Comparison of ENCODE assay signal across 28 cellular contexts in genomic region chr1:26957306-26957705, GRCh38. TPM values are rescaled to one million over a fixed set of nuclear protein-coding genes. Genes with fewer than 3 reads are reported as not detected.
DNase-seq lines count a peak whose midpoint lies in the region; ATAC-seq and TF ChIP-seq lines count a peak whose summit lies in the region.
"Had no signal": no experiment of that assay in that cellular context is flagged by ENCODE, and none has a peak within 500 bp of the region (broad histone marks: within the 10 kb centered on the region; RNA-seq: fewer than 3 reads in every experiment).

No MANE protein-coding gene starts in this region.

- peaks cover 28% of the 10 kb centered on the region for H3K4me1 ChIP-seq in mammary epithelial cell (ENCODE audit: insufficient read depth, low read length)
- H3K4me1 ChIP-seq in Caco-2 = 0 out of 2 replicates have a peak, but pooled peaks cover 2% of the 10 kb centered on the region
- H3K4me1 ChIP-seq in trophoblast cell (ENCODE audit: control insufficient read depth in 1 of 2, insufficient read depth in 2 of 2, low read length in 2 of 2) = peaks cover 0 to 8% of the 10 kb centered on the region in 2 experiments
- H3K4me1 ChIP-seq in psoas muscle = no peaks in the 10 kb centered on the region
- H3K4me1 ChIP-seq: BE2C had no signal

- 100% methylated on average over 3 of the region's 3 CpGs for WGBS in mammary epithelial cell (ENCODE audit: low coverage, missing lambda C conversion rate)
- WGBS in trophoblast cell (ENCODE audit: extremely low coverage, insufficient coverage, insufficient read length) = no CpG with 5 or more reads among the region's 3 CpGs
- 67 to 73% (median 71%) methylated on average over 3 of the region's 3 CpGs for WGBS in psoas muscle, 3 donors

- H3K79me1 ChIP-seq in trophoblast cell (ENCODE audit: low read length) = peaks cover 7% of the 10 kb centered on the region

- H4K12ac ChIP-seq in trophoblast cell (ENCODE audit: low read depth, low read length) = no peak overlapping the region

- H3K14ac ChIP-seq in trophoblast cell (ENCODE audit: low read length) = no peak overlapping the region

- ATAC-seq in psoas muscle = no peak
- ATAC-seq: CD8-positive, alpha-beta T cell; GM12878 had no signal

- H3K4me2 ChIP-seq in mammary epithelial cell (ENCODE audit: insufficient read depth, low read depth, low read length) (no peak overlapping the region), trophoblast cell (ENCODE audit: low read length) (no peak overlapping the region)
- H3K4me2 ChIP-seq: BLaER1 had no signal

- peaks cover 2% of the 10 kb centered on the region for H3K36me3 ChIP-seq in mammary epithelial cell (ENCODE audit: insufficient read depth, low read length)
- peaks cover under 1% of the 10 kb centered on the region; the same call in 1 of the 2 replicates for H3K36me3 ChIP-seq in Caco-2 (ENCODE audit: control insufficient read depth, insufficient read depth, low read length)
- H3K36me3 ChIP-seq in trophoblast cell (ENCODE audit: control insufficient read depth in 1 of 2, insufficient read depth in 2 of 2, low read length in 2 of 2) = peaks cover 2 to 5% of the 10 kb centered on the region in 2 experiments
- H3K36me3 ChIP-seq in psoas muscle (ENCODE audit: insufficient read depth in 1 of 2, low read depth in 1 of 2) = no peaks in the 10 kb centered on the region
- H3K36me3 ChIP-seq: BE2C, BLaER1 had no signal

- H3K4me1 Mint-ChIP-seq in MCF 10A (ENCODE audit: insufficient read depth, unreplicated experiment) (peaks cover 19% of the 10 kb centered on the region), Caco-2 (ENCODE audit: low read depth, unreplicated experiment) (no peaks in the 10 kb centered on the region), glutamatergic neuron (ENCODE audit: low read depth, unreplicated experiment) (peaks cover 6% of the 10 kb centered on the region)
- H3K4me1 Mint-ChIP-seq in activated T-cell treated with anti-CD3 and anti-CD28 coated beads, Interleukin-2, amount 50 U/mL, for 24 hours (ENCODE audit: low read depth) = peaks cover 8% of the 10 kb centered on the region

- TF ChIP-seq CTCF in mammary epithelial cell (conservative IDR thresholded peaks at IDR 0.05 in 1 of 2, IDR thresholded peaks at IDR 0.05 in 1 of 2; ENCODE audit: extremely low read depth in 1 of 2, insufficient read depth in 1 of 2, low read depth in 1 of 2, low read length in 2 of 2) = no peak
- TF ChIP-seq CTCF in MCF 10A (IDR thresholded peaks at IDR 0.05; ENCODE audit: unreplicated experiment) = no peak
- no peak for TF ChIP-seq CTCF in Caco-2 (IDR thresholded peaks at IDR 0.05; ENCODE audit: insufficient read depth in 1 of 2, low read depth in 1 of 2, low read length in 1 of 2, severe bottlenecking in 1 of 2, unreplicated experiment in 1 of 2)
- TF ChIP-seq CTCF in glutamatergic neuron (IDR thresholded peaks at IDR 0.05; ENCODE audit: partially characterized antibody, unreplicated experiment) = no peak
- TF ChIP-seq CTCF in psoas muscle (IDR thresholded peaks at IDR 0.05) = no peak

- H3K27ac ChIP-seq in mammary epithelial cell (ENCODE audit: insufficient read depth, low read depth, low read length) (no peak overlapping the region), trophoblast cell (ENCODE audit: low read depth, low read length) (no peak overlapping the region), psoas muscle (no peak overlapping the region)
- H3K27ac ChIP-seq: BLaER1 had no signal

- H2AFZ ChIP-seq in mammary epithelial cell (ENCODE audit: low read depth, low read length) (no peak overlapping the region), trophoblast cell (ENCODE audit: insufficient read depth, low read length, poor library complexity) (no peak overlapping the region)

- no peak overlapping the region for H3K23ac ChIP-seq in trophoblast cell (ENCODE audit: low read length)

- no peak overlapping the region for H3K4me3 Mint-ChIP-seq in MCF 10A (ENCODE audit: unreplicated experiment)
- H3K4me3 Mint-ChIP-seq in Caco-2 (ENCODE audit: unreplicated experiment) = no peak overlapping the region
- peak overlapping the region; percentile 12 for H3K4me3 Mint-ChIP-seq in glutamatergic neuron (ENCODE audit: unreplicated experiment)
- H3K4me3 Mint-ChIP-seq in activated T-cell treated with anti-CD3 and anti-CD28 coated beads, Interleukin-2, amount 50 U/mL, for 24 hours = no peak overlapping the region
- H3K4me3 Mint-ChIP-seq: CD8-positive, alpha-beta T cell had no signal

- no peak overlapping the region for H3K18ac ChIP-seq in trophoblast cell (ENCODE audit: low read length)

- no peak overlapping the region for H2AK5ac ChIP-seq in trophoblast cell (ENCODE audit: low read length)

- H3K27me3 Mint-ChIP-seq in MCF 10A (ENCODE audit: insufficient read depth, unreplicated experiment) (no peaks in the 10 kb centered on the region), Caco-2 (ENCODE audit: insufficient read depth, unreplicated experiment) (no peaks in the 10 kb centered on the region), glutamatergic neuron (ENCODE audit: unreplicated experiment) (peaks cover 15% of the 10 kb centered on the region)
- peaks cover 26% of the 10 kb centered on the region for H3K27me3 Mint-ChIP-seq in activated T-cell treated with anti-CD3 and anti-CD28 coated beads, Interleukin-2, amount 50 U/mL, for 24 hours

- H3K4me3 ChIP-seq in mammary epithelial cell (replicated peaks in 1 of 3; ENCODE audit: insufficient read depth in 1 of 3, low read depth in 2 of 3, low read length in 3 of 3) = no peak overlapping the region
- H3K4me3 ChIP-seq in Caco-2 (ENCODE audit: low read depth, low read length) = no peak overlapping the region
- H3K4me3 ChIP-seq in trophoblast cell (ENCODE audit: low read depth, low read length) = no peak overlapping the region
- H3K4me3 ChIP-seq in psoas muscle = no peak overlapping the region
- H3K4me3 ChIP-seq: BLaER1, GM12878 had no signal

- DNase-seq in mammary epithelial cell (no peak), MCF 10A (ENCODE audit: unreplicated experiment) (no peak), Caco-2 (no peak), glutamatergic neuron (no peak), trophoblast cell (peak; percentile 66 to 91), NCI-H1048 (lab: John Stamatoyannopoulos, UW) (no peak), psoas muscle (no peak)
- DNase-seq in activated T-cell treated with anti-CD3 and anti-CD28 coated beads, Interleukin-2, amount 50 U/mL, for 24 hours = no peak
- DNase-seq: 8988T; ACHN; BE2C; C1 segment of cervical spinal cord; CD4-positive, CD25-positive, alpha-beta regulatory T cell; CD8-positive, alpha-beta T cell; DMS 273 treated with DMSO at 0.1 percent for 48 hours; DMS153; DMS53; DMS79; DND-41; EL; GDM1 had no signal

- intact Hi-C loops in mammary epithelial cell (cut with micrococcal nuclease) (no loop called here), MCF 10A (cut with micrococcal nuclease) (no loop called here), Caco-2 (cut with micrococcal nuclease; ENCODE audit: unreplicated experiment) (no loop called here), psoas muscle (cut with DNase I) (no loop called here)

- H3K9me3 ChIP-seq in mammary epithelial cell (replicated peaks; ENCODE audit: insufficient read depth, low read length) = no peaks in the 10 kb centered on the region
- no peaks in the 10 kb centered on the region for H3K9me3 ChIP-seq in Caco-2
- H3K9me3 ChIP-seq in trophoblast cell (ENCODE audit: insufficient read depth, low read depth, low read length) = peaks cover 1% of the 10 kb centered on the region
- no peaks in the 10 kb centered on the region for H3K9me3 ChIP-seq in psoas muscle
- H3K9me3 ChIP-seq: BE2C had no signal

- peaks cover 26% of the 10 kb centered on the region for H3K36me3 Mint-ChIP-seq in MCF 10A (ENCODE audit: insufficient read depth, unreplicated experiment)
- peaks cover 16% of the 10 kb centered on the region for H3K36me3 Mint-ChIP-seq in Caco-2 (ENCODE audit: insufficient read depth, unreplicated experiment)
- H3K36me3 Mint-ChIP-seq in glutamatergic neuron (ENCODE audit: unreplicated experiment) = no peaks in the 10 kb centered on the region
- peaks cover 2% of the 10 kb centered on the region for H3K36me3 Mint-ChIP-seq in activated T-cell treated with anti-CD3 and anti-CD28 coated beads, Interleukin-2, amount 50 U/mL, for 24 hours (ENCODE audit: low read depth)

- no peaks in the 10 kb centered on the region for H4K20me1 ChIP-seq in mammary epithelial cell (ENCODE audit: insufficient read depth, low read length)

- POLR2A ChIA-PET in MCF 10A (lab: Yijun Ruan, JAX) = interaction anchor here (1.0 to 1.2 kb wide), 2 partner anchors 10 to 34 kb away, joined by 3 read pairs; no protein-coding TSS in a partner anchor
- POLR2A ChIA-PET in Caco-2 (lab: Charles Lee) = interaction anchor here (0.7 kb wide), 1 partner anchor 51 kb away, joined by 6 read pairs; no protein-coding TSS in a partner anchor

- H2BK5ac ChIP-seq in trophoblast cell (ENCODE audit: low read depth, low read length, poor library complexity) = no peak overlapping the region

- H3K79me2 ChIP-seq in mammary epithelial cell (ENCODE audit: insufficient read depth, low read length) = peaks cover 71% of the 10 kb centered on the region
- H3K79me2 ChIP-seq in trophoblast cell (ENCODE audit: control insufficient read depth, insufficient read depth, low read length, poor library complexity) = peaks cover 7% of the 10 kb centered on the region

- in situ Hi-C loops in mammary epithelial cell (cut with MboI; ENCODE audit: low sequenced_read_pairs in 2 of 2) = no loop called here

- no peak overlapping the region for H3K4ac ChIP-seq in trophoblast cell (ENCODE audit: low read depth, low read length)

- no peak overlapping the region for H4K91ac ChIP-seq in trophoblast cell (ENCODE audit: low read depth, low read length)

- H3K27ac Mint-ChIP-seq in MCF 10A (ENCODE audit: low read depth, unreplicated experiment) (no peak overlapping the region), Caco-2 (ENCODE audit: unreplicated experiment) (no peak overlapping the region), glutamatergic neuron (ENCODE audit: unreplicated experiment) (no peak overlapping the region)
- no peak overlapping the region for H3K27ac Mint-ChIP-seq in activated T-cell treated with anti-CD3 and anti-CD28 coated beads, Interleukin-2, amount 50 U/mL, for 24 hours
- H3K27ac Mint-ChIP-seq: CD14-positive monocyte; CD4-positive, CD25-positive, alpha-beta regulatory T cell; CD8-positive, alpha-beta T cell had no signal

- CTCF ChIA-PET in mammary epithelial cell (lab: Charles Lee; ENCODE audit: low non-redundant PET) = interaction anchor here (0.6 kb wide), 1 partner anchor 521 kb away, joined by 34 read pairs; no protein-coding TSS in a partner anchor
- CTCF ChIA-PET in MCF 10A (lab: Yijun Ruan, JAX) = interaction anchor here (0.7 kb wide), 2 partner anchors 12 to 619 kb away, joined by 3 read pairs; no protein-coding TSS in a partner anchor
- CTCF ChIA-PET in Caco-2 (lab: Charles Lee) = no interaction called here

- H2BK12ac ChIP-seq in trophoblast cell (ENCODE audit: low read length) = no peak overlapping the region

- H4K8ac ChIP-seq in trophoblast cell (ENCODE audit: low read depth, low read length) = no peak overlapping the region

- H2BK120ac ChIP-seq in trophoblast cell (ENCODE audit: insufficient read depth, low read length, poor library complexity) = no peak overlapping the region

- dilution Hi-C loops in mammary epithelial cell (cut with HindIII; ENCODE audit: low sequenced_read_pairs) = no loop called here

- no peaks in the 10 kb centered on the region for H3K9me3 Mint-ChIP-seq in MCF 10A (ENCODE audit: unreplicated experiment)
- H3K9me3 Mint-ChIP-seq in Caco-2 (ENCODE audit: unreplicated experiment) = no peaks in the 10 kb centered on the region
- H3K9me3 Mint-ChIP-seq in glutamatergic neuron (ENCODE audit: unreplicated experiment) = no peaks in the 10 kb centered on the region
- H3K9me3 Mint-ChIP-seq in activated T-cell treated with anti-CD3 and anti-CD28 coated beads, Interleukin-2, amount 50 U/mL, for 24 hours = no peaks in the 10 kb centered on the region

- no peak overlapping the region for H3K9ac ChIP-seq in mammary epithelial cell (ENCODE audit: insufficient read depth, low read length)
- H3K9ac ChIP-seq in trophoblast cell (ENCODE audit: low read length) = no peak overlapping the region
- H3K9ac ChIP-seq: BLaER1 had no signal

- BruUV-seq in mammary epithelial cell (replicated peaks; lab: Mats Ljungman, UMichigan) (TSS peak; percentile 15), MCF 10A (replicated peaks; lab: Mats Ljungman, UMichigan) (no TSS peak), Caco-2 (replicated peaks; lab: Mats Ljungman, UMichigan) (TSS peak; percentile 10)

- H3K27me3 ChIP-seq in mammary epithelial cell (ENCODE audit: insufficient read depth, low read length) (no peaks in the 10 kb centered on the region), Caco-2 (replicated peaks; ENCODE audit: control insufficient read depth, insufficient read depth, low read length) (no peaks in the 10 kb centered on the region), trophoblast cell (ENCODE audit: insufficient read depth, low read length) (no peaks in the 10 kb centered on the region), psoas muscle (ENCODE audit: insufficient read depth in 3 of 3, low read length in 2 of 3) (peaks cover 0 to 61% (median 22%) of the 10 kb centered on the region in 3 donors)

RNA-seq across cellular contexts. Expression of gene KDF1, which starts 3.0 kb away (rescaled TPM):
- total RNA-seq in mammary epithelial cell = 10 to 100 TPM; 15.2 to 24.7 TPM
- 26.4 TPM for polyA plus RNA-seq in mammary epithelial cell
- 25.0 TPM for polyA minus RNA-seq in mammary epithelial cell
- total RNA-seq in MCF 10A (2022) = 5.1 and 8.8 TPM in 2 replicates
- 13.5 and 14.1 TPM in 2 replicates for total RNA-seq in Caco-2 (2022)
- total RNA-seq in glutamatergic neuron (ENCODE audit: unreplicated experiment) = 1.2 TPM
- polyA plus RNA-seq in trophoblast cell (2013) = 10.6 and 10.8 TPM in 2 replicates
- total RNA-seq in psoas muscle = not detected
- polyA plus RNA-seq in psoas muscle = under 1 TPM in 1 of 3 donors, not detected in 2; 0.01 TPM
- total RNA-seq: A673, G401, GM12878 had no signal
- polyA plus RNA-seq: AG04450, CD14-positive monocyte had no signal

RNA-seq across cellular contexts. Expression of gene NUDC, which starts 35.8 kb away (rescaled TPM):
- total RNA-seq in mammary epithelial cell (10 to 100 TPM; 22.7 to 96.8 TPM), MCF 10A (2022) (96.8 and 106 TPM in 2 replicates), Caco-2 (2022) (81.3 and 87.2 TPM in 2 replicates), glutamatergic neuron (ENCODE audit: unreplicated experiment) (53.2 TPM), psoas muscle (10 to 100 TPM; 55.7 to 65.5 (median 62.3) TPM)
- polyA plus RNA-seq in mammary epithelial cell (61.7 TPM), psoas muscle (100 to 1,000 TPM in 1 of 3 donors, 10 to 100 TPM in 2; 77.7 to 105 (median 89.7) TPM)
- 90.6 TPM for polyA minus RNA-seq in mammary epithelial cell
- 61.4 and 64.4 TPM in 2 replicates for polyA plus RNA-seq in trophoblast cell (2013)

RNA-seq across cellular contexts. Expression of gene TRNP1, which starts 36.2 kb away (rescaled TPM):
- total RNA-seq in mammary epithelial cell = 100 to 1,000 TPM in 1 of 2 donors, 10 to 100 TPM in 1; 99.0 to 142 TPM
- polyA plus RNA-seq in mammary epithelial cell = 196 TPM
- 75.9 TPM for polyA minus RNA-seq in mammary epithelial cell
- total RNA-seq in MCF 10A (2022) = 56.3 and 59.2 TPM in 2 replicates
- 23.3 and 23.6 TPM in 2 replicates for total RNA-seq in Caco-2 (2022)
- 13.9 TPM for total RNA-seq in glutamatergic neuron (ENCODE audit: unreplicated experiment)
- polyA plus RNA-seq in trophoblast cell (2013) = 1.8 and 2.3 TPM in 2 replicates
- total RNA-seq in psoas muscle = 1 to 10 TPM in 3 of 4 donors, under 1 TPM in 1; 0.84 to 3.8 (median 1.4) TPM
- 1 to 10 TPM; 1.1 to 1.6 (median 1.6) TPM for polyA plus RNA-seq in psoas muscle
- total RNA-seq: CD4-positive, CD25-positive, alpha-beta regulatory T cell; CD8-positive, alpha-beta T cell had no signal
- polyA plus RNA-seq: CD4-positive, CD25-positive, alpha-beta regulatory T cell; GM12878 had no signal

RNA-seq across cellular contexts. Expression of gene NR0B2, which starts 43.5 kb away (rescaled TPM):
- total RNA-seq in mammary epithelial cell = not detected
- polyA plus RNA-seq in mammary epithelial cell = not detected
- not detected for polyA minus RNA-seq in mammary epithelial cell
- not detected in 2 replicates for total RNA-seq in MCF 10A (2022)
- 0.34 TPM in 1 of 2 replicates, not detected in the other for total RNA-seq in Caco-2 (2022)
- total RNA-seq in glutamatergic neuron (ENCODE audit: unreplicated experiment) = not detected
- not detected in 2 replicates for polyA plus RNA-seq in trophoblast cell (2013)
- total RNA-seq in psoas muscle = 1 to 10 TPM in 1 of 4 donors, under 1 TPM in 2, not detected in 1; 0.25 to 1.1 (median 0.49) TPM
- polyA plus RNA-seq in psoas muscle = under 1 TPM; 0.06 to 0.21 (median 0.07) TPM
- total RNA-seq: A673; CD4-positive, CD25-positive, alpha-beta regulatory T cell; CD8-positive, alpha-beta T cell; Daoy; G401; GM12878 had no signal
- polyA plus RNA-seq: AG04450; CD14-positive monocyte; CD4-positive, CD25-positive, alpha-beta regulatory T cell; GM12878 had no signal

RNA-seq across cellular contexts. Expression of gene TENT5B, which starts 55.3 kb away (rescaled TPM):
- total RNA-seq in mammary epithelial cell (10 to 100 TPM; 23.4 to 50.7 TPM), MCF 10A (2022) (27.8 and 33.7 TPM in 2 replicates), Caco-2 (2022) (19.4 and 21.1 TPM in 2 replicates), glutamatergic neuron (ENCODE audit: unreplicated experiment) (1.5 TPM), psoas muscle (1 to 10 TPM in 3 of 4 donors, under 1 TPM in 1; 0.20 to 2.3 (median 1.7) TPM)
- polyA plus RNA-seq in mammary epithelial cell (21.8 TPM), psoas muscle (1 to 10 TPM in 1 of 3 donors, under 1 TPM in 2; 0.70 to 2.5 (median 0.74) TPM)
- 24.1 TPM for polyA minus RNA-seq in mammary epithelial cell
- polyA plus RNA-seq in trophoblast cell (2013) = 10.9 and 11.1 TPM in 2 replicates
- total RNA-seq: CD4-positive, CD25-positive, alpha-beta regulatory T cell; CD8-positive, alpha-beta T cell had no signal
- polyA plus RNA-seq: CD4-positive, CD25-positive, alpha-beta regulatory T cell had no signal

Comparison
In these comparisons a context has a peak if more than half of its experiments do, and no peak if none do; other contexts are left out.
1. DNase-seq: peak in trophoblast cell (2 of 2); none in mammary epithelial cell (single experiment), MCF 10A (single experiment), Caco-2 (0 of 2), glutamatergic neuron (single experiment), NCI-H1048 (single experiment), activated T-cell treated with anti-CD3 and anti-CD28 coated beads, Interleukin-2, amount 50 U/mL, for 24 hours (single experiment) and psoas muscle (0 of 2).